In the genomic region with DNA sequence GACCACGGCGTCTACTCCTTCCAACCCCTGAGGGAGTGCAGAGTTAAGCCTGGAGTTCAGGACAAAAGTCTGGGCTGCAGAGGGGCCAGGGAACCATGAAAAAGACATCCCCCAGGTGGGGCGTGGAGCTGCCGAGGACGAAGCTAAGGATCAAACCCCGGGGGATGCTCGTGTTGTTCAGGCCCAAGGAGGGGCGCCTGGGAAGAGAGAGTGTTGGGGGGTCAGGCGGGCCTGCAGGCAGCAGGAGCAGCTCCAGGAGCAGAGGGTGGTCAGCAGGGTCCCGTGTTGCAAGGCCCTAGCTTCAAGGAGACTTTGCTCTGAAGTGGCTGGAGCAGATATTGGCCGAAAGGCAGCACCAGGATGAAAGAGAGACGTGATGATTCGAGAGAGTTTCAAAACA, we compare ENCODE assay signal across 1 cellular context.
TF ChIP-seq lines count a peak whose summit lies in the region.

No MANE protein-coding gene starts in this region.

TF ChIP-seq in H1, 55 proteins besides CTCF, POLR2A, EP300 and RAD21:
- TF ChIP-seq NANOG (IDR thresholded peaks at IDR 0.05; ENCODE audit: insufficient read depth, low read depth, low read length, poor library complexity, severe bottlenecking) (no peak), TCF12 (IDR thresholded peaks at IDR 0.05; ENCODE audit: low read depth, low read length) (no peak), SUZ12 (IDR thresholded peaks at IDR 0.05; ENCODE audit: low read length) (no peak), CBX5 (IDR thresholded peaks at IDR 0.05; ENCODE audit: low read depth, low read length) (no peak), RNF2 (IDR thresholded peaks at IDR 0.05; ENCODE audit: borderline replicate concordance, low read depth, low read length, missing control alignments, poor library complexity, severe bottlenecking) (no peak), BCL11A (IDR thresholded peaks at IDR 0.05; ENCODE audit: low read depth in 2 of 2, low read length in 2 of 2) (no peak), KDM5A (IDR thresholded peaks at IDR 0.05; ENCODE audit: low read length) (no peak), PHF8 (conservative IDR thresholded peaks at IDR 0.05; ENCODE audit: low read depth, low read length) (no peak), GABPA (IDR thresholded peaks at IDR 0.05; ENCODE audit: borderline replicate concordance, insufficient read depth, low read length) (no peak), BRCA1 (IDR thresholded peaks at IDR 0.05; ENCODE audit: low read depth, low read length) (no peak), SP4 (IDR thresholded peaks at IDR 0.05; ENCODE audit: low read length) (no peak), TAF1 (IDR thresholded peaks at IDR 0.05; ENCODE audit: low read depth, low read length) (no peak), SIX5 (IDR thresholded peaks at IDR 0.05; ENCODE audit: low read depth, low read length) (no peak), CHD2 (IDR thresholded peaks at IDR 0.05; ENCODE audit: low read length) (no peak), CBX8 (IDR thresholded peaks at IDR 0.05; ENCODE audit: borderline replicate concordance, low read depth, low read length) (no peak), RXRA (IDR thresholded peaks at IDR 0.05; ENCODE audit: insufficient read depth, low read depth, low read length) (no peak), JUN (IDR thresholded peaks at IDR 0.05; ENCODE audit: low read depth, low read length) (no peak)
- TF ChIP-seq, protein P1, sequence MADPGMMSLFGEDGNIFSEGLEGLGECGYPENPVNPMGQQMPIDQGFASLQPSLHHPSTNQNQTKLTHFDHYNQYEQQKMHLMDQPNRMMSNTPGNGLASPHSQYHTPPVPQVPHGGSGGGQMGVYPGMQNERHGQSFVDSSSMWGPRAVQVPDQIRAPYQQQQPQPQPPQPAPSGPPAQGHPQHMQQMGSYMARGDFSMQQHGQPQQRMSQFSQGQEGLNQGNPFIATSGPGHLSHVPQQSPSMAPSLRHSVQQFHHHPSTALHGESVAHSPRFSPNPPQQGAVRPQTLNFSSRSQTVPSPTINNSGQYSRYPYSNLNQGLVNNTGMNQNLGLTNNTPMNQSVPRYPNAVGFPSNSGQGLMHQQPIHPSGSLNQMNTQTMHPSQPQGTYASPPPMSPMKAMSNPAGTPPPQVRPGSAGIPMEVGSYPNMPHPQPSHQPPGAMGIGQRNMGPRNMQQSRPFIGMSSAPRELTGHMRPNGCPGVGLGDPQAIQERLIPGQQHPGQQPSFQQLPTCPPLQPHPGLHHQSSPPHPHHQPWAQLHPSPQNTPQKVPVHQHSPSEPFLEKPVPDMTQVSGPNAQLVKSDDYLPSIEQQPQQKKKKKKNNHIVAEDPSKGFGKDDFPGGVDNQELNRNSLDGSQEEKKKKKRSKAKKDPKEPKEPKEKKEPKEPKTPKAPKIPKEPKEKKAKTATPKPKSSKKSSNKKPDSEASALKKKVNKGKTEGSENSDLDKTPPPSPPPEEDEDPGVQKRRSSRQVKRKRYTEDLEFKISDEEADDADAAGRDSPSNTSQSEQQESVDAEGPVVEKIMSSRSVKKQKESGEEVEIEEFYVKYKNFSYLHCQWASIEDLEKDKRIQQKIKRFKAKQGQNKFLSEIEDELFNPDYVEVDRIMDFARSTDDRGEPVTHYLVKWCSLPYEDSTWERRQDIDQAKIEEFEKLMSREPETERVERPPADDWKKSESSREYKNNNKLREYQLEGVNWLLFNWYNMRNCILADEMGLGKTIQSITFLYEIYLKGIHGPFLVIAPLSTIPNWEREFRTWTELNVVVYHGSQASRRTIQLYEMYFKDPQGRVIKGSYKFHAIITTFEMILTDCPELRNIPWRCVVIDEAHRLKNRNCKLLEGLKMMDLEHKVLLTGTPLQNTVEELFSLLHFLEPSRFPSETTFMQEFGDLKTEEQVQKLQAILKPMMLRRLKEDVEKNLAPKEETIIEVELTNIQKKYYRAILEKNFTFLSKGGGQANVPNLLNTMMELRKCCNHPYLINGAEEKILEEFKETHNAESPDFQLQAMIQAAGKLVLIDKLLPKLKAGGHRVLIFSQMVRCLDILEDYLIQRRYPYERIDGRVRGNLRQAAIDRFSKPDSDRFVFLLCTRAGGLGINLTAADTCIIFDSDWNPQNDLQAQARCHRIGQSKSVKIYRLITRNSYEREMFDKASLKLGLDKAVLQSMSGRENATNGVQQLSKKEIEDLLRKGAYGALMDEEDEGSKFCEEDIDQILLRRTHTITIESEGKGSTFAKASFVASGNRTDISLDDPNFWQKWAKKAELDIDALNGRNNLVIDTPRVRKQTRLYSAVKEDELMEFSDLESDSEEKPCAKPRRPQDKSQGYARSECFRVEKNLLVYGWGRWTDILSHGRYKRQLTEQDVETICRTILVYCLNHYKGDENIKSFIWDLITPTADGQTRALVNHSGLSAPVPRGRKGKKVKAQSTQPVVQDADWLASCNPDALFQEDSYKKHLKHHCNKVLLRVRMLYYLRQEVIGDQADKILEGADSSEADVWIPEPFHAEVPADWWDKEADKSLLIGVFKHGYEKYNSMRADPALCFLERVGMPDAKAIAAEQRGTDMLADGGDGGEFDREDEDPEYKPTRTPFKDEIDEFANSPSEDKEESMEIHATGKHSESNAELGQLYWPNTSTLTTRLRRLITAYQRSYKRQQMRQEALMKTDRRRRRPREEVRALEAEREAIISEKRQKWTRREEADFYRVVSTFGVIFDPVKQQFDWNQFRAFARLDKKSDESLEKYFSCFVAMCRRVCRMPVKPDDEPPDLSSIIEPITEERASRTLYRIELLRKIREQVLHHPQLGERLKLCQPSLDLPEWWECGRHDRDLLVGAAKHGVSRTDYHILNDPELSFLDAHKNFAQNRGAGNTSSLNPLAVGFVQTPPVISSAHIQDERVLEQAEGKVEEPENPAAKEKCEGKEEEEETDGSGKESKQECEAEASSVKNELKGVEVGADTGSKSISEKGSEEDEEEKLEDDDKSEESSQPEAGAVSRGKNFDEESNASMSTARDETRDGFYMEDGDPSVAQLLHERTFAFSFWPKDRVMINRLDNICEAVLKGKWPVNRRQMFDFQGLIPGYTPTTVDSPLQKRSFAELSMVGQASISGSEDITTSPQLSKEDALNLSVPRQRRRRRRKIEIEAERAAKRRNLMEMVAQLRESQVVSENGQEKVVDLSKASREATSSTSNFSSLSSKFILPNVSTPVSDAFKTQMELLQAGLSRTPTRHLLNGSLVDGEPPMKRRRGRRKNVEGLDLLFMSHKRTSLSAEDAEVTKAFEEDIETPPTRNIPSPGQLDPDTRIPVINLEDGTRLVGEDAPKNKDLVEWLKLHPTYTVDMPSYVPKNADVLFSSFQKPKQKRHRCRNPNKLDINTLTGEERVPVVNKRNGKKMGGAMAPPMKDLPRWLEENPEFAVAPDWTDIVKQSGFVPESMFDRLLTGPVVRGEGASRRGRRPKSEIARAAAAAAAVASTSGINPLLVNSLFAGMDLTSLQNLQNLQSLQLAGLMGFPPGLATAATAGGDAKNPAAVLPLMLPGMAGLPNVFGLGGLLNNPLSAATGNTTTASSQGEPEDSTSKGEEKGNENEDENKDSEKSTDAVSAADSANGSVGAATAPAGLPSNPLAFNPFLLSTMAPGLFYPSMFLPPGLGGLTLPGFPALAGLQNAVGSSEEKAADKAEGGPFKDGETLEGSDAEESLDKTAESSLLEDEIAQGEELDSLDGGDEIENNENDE (IDR thresholded peaks at IDR 0.05; ENCODE audit: insufficient replicate concordance, low read length), result no peak
- TF ChIP-seq, protein P2, sequence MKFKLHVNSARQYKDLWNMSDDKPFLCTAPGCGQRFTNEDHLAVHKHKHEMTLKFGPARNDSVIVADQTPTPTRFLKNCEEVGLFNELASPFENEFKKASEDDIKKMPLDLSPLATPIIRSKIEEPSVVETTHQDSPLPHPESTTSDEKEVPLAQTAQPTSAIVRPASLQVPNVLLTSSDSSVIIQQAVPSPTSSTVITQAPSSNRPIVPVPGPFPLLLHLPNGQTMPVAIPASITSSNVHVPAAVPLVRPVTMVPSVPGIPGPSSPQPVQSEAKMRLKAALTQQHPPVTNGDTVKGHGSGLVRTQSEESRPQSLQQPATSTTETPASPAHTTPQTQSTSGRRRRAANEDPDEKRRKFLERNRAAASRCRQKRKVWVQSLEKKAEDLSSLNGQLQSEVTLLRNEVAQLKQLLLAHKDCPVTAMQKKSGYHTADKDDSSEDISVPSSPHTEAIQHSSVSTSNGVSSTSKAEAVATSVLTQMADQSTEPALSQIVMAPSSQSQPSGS (IDR thresholded peaks at IDR 0.05; ENCODE audit: low read length), result no peak
